Comparison of ENCODE assay signal across 22 cellular contexts in the genomic region with DNA sequence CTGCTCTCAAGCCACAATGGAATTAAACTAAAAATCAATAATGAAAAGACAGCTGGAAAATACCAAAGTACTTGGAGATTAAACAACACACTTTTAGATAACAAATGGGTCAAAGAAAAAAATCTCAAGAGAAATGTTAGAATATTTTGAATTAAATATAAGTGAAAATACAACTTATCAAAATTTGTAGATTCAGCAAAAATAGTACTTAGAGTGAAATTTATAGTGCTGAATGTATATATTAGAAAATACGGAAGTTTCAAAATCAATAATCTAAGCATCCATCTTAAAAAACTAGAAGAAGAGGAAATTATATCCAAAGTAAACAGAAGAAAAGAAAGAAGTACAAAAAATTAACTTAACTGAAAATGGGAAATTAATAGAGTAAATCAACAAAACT.
DNase-seq lines count a peak whose midpoint lies in the region; ATAC-seq, FAIRE-seq and TF ChIP-seq lines count a peak whose summit lies in the region.
"Had no signal": no experiment of that assay in that cellular context is flagged by ENCODE, and none has a peak within 500 bp of the region (broad histone marks: within the 10 kb centered on the region; RNA-seq: fewer than 3 reads in every experiment).

No MANE protein-coding gene starts in this region.

- H3K9me1 ChIP-seq in IMR-90 (ENCODE audit: insufficient read depth, low read length), result no peaks in the 10 kb centered on the region

- H3K4me3 ChIP-seq in A549, result no peak overlapping the region
- H3K4me3 ChIP-seq in IMR-90 (ENCODE audit: insufficient read depth, low read depth, low read length), result no peak overlapping the region
- H3K4me3 ChIP-seq in brain microvascular endothelial cell (ENCODE audit: low read depth, low read length), result no peak overlapping the region
- H3K4me3 ChIP-seq: BLaER1 treated with 17β-estradiol and CSF1 and Interleukin-3, amounts not matched to agents 10 nM and 100 nM had no signal

- no peaks in the 10 kb centered on the region for H3K4me1 Mint-ChIP-seq in activated CD8-positive, alpha-beta T cell treated with anti-CD3 and anti-CD28 coated beads, Interleukin-2, amount 10 ng/mL, durations not matched to agents 7 days and 5 days (ENCODE audit: low read depth)
- H3K4me1 Mint-ChIP-seq: B cell had no signal

- intact Hi-C loops in IMR-90 (cut with micrococcal nuclease), result no loop called here

- no peak overlapping the region for H3K4me2 ChIP-seq in A549
- H3K4me2 ChIP-seq in IMR-90 (ENCODE audit: low read depth, low read length), result no peak overlapping the region
- H3K4me2 ChIP-seq: BLaER1 treated with 17β-estradiol and CSF1 and Interleukin-3, amounts not matched to agents 10 nM and 100 nM had no signal

- no peak overlapping the region for H3K4ac ChIP-seq in IMR-90 (ENCODE audit: low read depth, low read length)

- H3K56ac ChIP-seq in IMR-90 (ENCODE audit: extremely low read depth, insufficient read depth, low read length), result no peak overlapping the region

- H4K8ac ChIP-seq in IMR-90 (ENCODE audit: low read depth in 2 of 2, low read length in 2 of 2), result no peak overlapping the region

- WGBS in A549 (ENCODE audit: missing lambda C conversion rate), result 64% methylated on average over 1 of the region's 1 CpG
- no CpG with 5 or more reads among the region's 1 CpG for WGBS in IMR-90 (ENCODE audit: extremely low coverage in 2 of 2, insufficient read length in 1 of 2), 2 experiments

- FAIRE-seq in A549 (lab: Jason Lieb, UNC) (no peak), frontal cortex (lab: Jason Lieb, UNC) (peak; percentile 40)
- FAIRE-seq: A204.1, D721Med, G401.6, GM12891, GM19239 had no signal

- POLR2A ChIA-PET in A549 (lab: Yijun Ruan, JAX) (no interaction called here), IMR-90 (lab: Charles Lee; ENCODE audit: unreplicated experiment) (no interaction called here)
- POLR2A ChIA-PET in activated CD8-positive, alpha-beta T cell treated with anti-CD3 and anti-CD28 coated beads, Interleukin-2, amount 10 ng/mL, durations not matched to agents 7 days and 5 days (lab: Charles Lee), result no interaction called here

- H3K27me3 Mint-ChIP-seq in activated CD8-positive, alpha-beta T cell treated with anti-CD3 and anti-CD28 coated beads, Interleukin-2, amount 10 ng/mL, durations not matched to agents 7 days and 5 days (ENCODE audit: low read depth), result no peaks in the 10 kb centered on the region
- H3K27me3 Mint-ChIP-seq: B cell; CD4-positive, alpha-beta T cell had no signal

- peaks cover 6% of the 10 kb centered on the region for H3K9me3 Mint-ChIP-seq in activated CD8-positive, alpha-beta T cell treated with anti-CD3 and anti-CD28 coated beads, Interleukin-2, amount 10 ng/mL, durations not matched to agents 7 days and 5 days (ENCODE audit: insufficient read depth)

- H3K9me3 ChIP-seq in A549, result no peaks in the 10 kb centered on the region
- H3K9me3 ChIP-seq in IMR-90 (ENCODE audit: control insufficient read depth, insufficient read depth, low read length), result no peaks in the 10 kb centered on the region
- H3K9me3 ChIP-seq: Caco-2 had no signal

- no peaks in the 10 kb centered on the region for H3K36me3 Mint-ChIP-seq in activated CD8-positive, alpha-beta T cell treated with anti-CD3 and anti-CD28 coated beads, Interleukin-2, amount 10 ng/mL, durations not matched to agents 7 days and 5 days (ENCODE audit: low read depth)
- H3K36me3 Mint-ChIP-seq: CD8-positive, alpha-beta T cell had no signal

- H3K23ac ChIP-seq in IMR-90 (ENCODE audit: low read depth, low read length), result no peak overlapping the region

- TF ChIP-seq EP300 in A549 (IDR thresholded peaks at IDR 0.05), result no peak

- no peak overlapping the region for H3K9ac ChIP-seq in IMR-90 (ENCODE audit: low read depth, low read length)
- H3K9ac ChIP-seq: BLaER1 treated with 17β-estradiol and CSF1 and Interleukin-3, amounts not matched to agents 10 nM and 100 nM had no signal

- dilution Hi-C loops in IMR-90 (cut with HindIII; ENCODE audit: low sequenced_read_pairs, unreplicated experiment), result no loop called here

- H3K27ac Mint-ChIP-seq in activated CD8-positive, alpha-beta T cell treated with anti-CD3 and anti-CD28 coated beads, Interleukin-2, amount 10 ng/mL, durations not matched to agents 7 days and 5 days, result no peak overlapping the region
- H3K27ac Mint-ChIP-seq: B cell; CD4-positive, alpha-beta T cell; CD8-positive, alpha-beta T cell had no signal

- TF ChIP-seq CTCF in A549 (IDR thresholded peaks at IDR 0.05) (no peak), IMR-90 (conservative IDR thresholded peaks at IDR 0.05; ENCODE audit: low read depth, low read length) (no peak), brain microvascular endothelial cell (IDR thresholded peaks at IDR 0.05; ENCODE audit: low read depth, low read length, missing control alignments) (no peak)

- no TSS peak for BruUV-seq in IMR-90 (replicated peaks; lab: Mats Ljungman, UMichigan)

- no peak for TF ChIP-seq RAD21 in A549 (conservative IDR thresholded peaks at IDR 0.05 in 1 of 2, IDR thresholded peaks at IDR 0.05 in 1 of 2)
- TF ChIP-seq RAD21 in IMR-90 (IDR thresholded peaks at IDR 0.05; ENCODE audit: low read length), result no peak

- no peak overlapping the region for H3K4me3 Mint-ChIP-seq in activated CD8-positive, alpha-beta T cell treated with anti-CD3 and anti-CD28 coated beads, Interleukin-2, amount 10 ng/mL, durations not matched to agents 7 days and 5 days
- H3K4me3 Mint-ChIP-seq: B cell; CD4-positive, alpha-beta T cell; CD8-positive, alpha-beta T cell had no signal

- H3K36me3 ChIP-seq in IMR-90 (ENCODE audit: control insufficient read depth, insufficient read depth, low read length), result no peaks in the 10 kb centered on the region
- no peaks in the 10 kb centered on the region for H3K36me3 ChIP-seq in brain microvascular endothelial cell (replicated peaks)
- H3K36me3 ChIP-seq: BLaER1 treated with 17β-estradiol and CSF1 and Interleukin-3, amounts not matched to agents 10 nM and 100 nM had no signal

- no peak overlapping the region for H2BK120ac ChIP-seq in IMR-90 (ENCODE audit: low read depth, low read length)

- TF ChIP-seq POLR2A in A549 (IDR thresholded peaks at IDR 0.05; ENCODE audit: low read length) (no peak), IMR-90 (IDR thresholded peaks at IDR 0.05; ENCODE audit: low read depth, low read length) (no peak)

- in situ Hi-C loops in IMR-90 (cut with MboI; ENCODE audit: low sequenced_read_pairs) (no loop called here), brain microvascular endothelial cell (cut with HindIII; ENCODE audit: low pct_ligation_motif_present, low sequenced_read_pairs) (no loop called here)

- H3K79me1 ChIP-seq in IMR-90 (ENCODE audit: low read depth in 1 of 2, low read length in 2 of 2), result no peaks in the 10 kb centered on the region

- no peak overlapping the region for H2BK15ac ChIP-seq in IMR-90 (ENCODE audit: low read depth, low read length)

- no peak overlapping the region for H3K18ac ChIP-seq in IMR-90 (ENCODE audit: low read depth, low read length)

- no peak overlapping the region for H3K27ac ChIP-seq in A549
- H3K27ac ChIP-seq in IMR-90 (ENCODE audit: insufficient read depth, low read length), result no peak overlapping the region
- no peak overlapping the region for H3K27ac ChIP-seq in brain microvascular endothelial cell
- H3K27ac ChIP-seq: BLaER1 treated with 17β-estradiol and CSF1 and Interleukin-3, amounts not matched to agents 10 nM and 100 nM; C4-2B had no signal

- no peaks in the 10 kb centered on the region for H3K4me1 ChIP-seq in A549
- peaks cover 2% of the 10 kb centered on the region; the same call in 1 of the 2 replicates for H3K4me1 ChIP-seq in IMR-90 (ENCODE audit: control insufficient read depth, insufficient read depth, low read length)
- H3K4me1 ChIP-seq: BLaER1 treated with 17β-estradiol and CSF1 and Interleukin-3, amounts not matched to agents 10 nM and 100 nM; Caco-2 had no signal

- H2AK5ac ChIP-seq in IMR-90 (ENCODE audit: low read depth, low read length), result no peak overlapping the region

- ATAC-seq in A549 (no peak), IMR-90 (ENCODE audit: low read depth) (no peak)
- ATAC-seq in activated CD8-positive, alpha-beta T cell treated with anti-CD3 and anti-CD28 coated beads, Interleukin-2, amount 10 ng/mL, durations not matched to agents 7 days and 5 days, result no peak
- ATAC-seq: CD8-positive, alpha-beta T cell had no signal

- H4K91ac ChIP-seq in IMR-90 (ENCODE audit: insufficient read depth, low read depth, low read length), result no peak overlapping the region

- H2AFZ ChIP-seq in IMR-90 (replicated peaks; ENCODE audit: low read length, poor library complexity), result no peak overlapping the region

- no peak overlapping the region for H2BK20ac ChIP-seq in IMR-90 (ENCODE audit: low read depth, low read length)

- no peaks in the 10 kb centered on the region for H4K20me1 ChIP-seq in IMR-90 (ENCODE audit: insufficient read depth, low read length)
- H4K20me1 ChIP-seq: BLaER1 treated with 17β-estradiol and CSF1 and Interleukin-3, amounts not matched to agents 10 nM and 100 nM had no signal

- H3K14ac ChIP-seq in IMR-90 (replicated peaks; ENCODE audit: low read depth, low read length), result no peak overlapping the region

- CTCF ChIA-PET in A549 (lab: Yijun Ruan, JAX), result no interaction called here
- CTCF ChIA-PET in IMR-90 (lab: Yijun Ruan, JAX), result no interaction called here
- CTCF ChIA-PET in activated CD8-positive, alpha-beta T cell treated with anti-CD3 and anti-CD28 coated beads, Interleukin-2, amount 10 ng/mL, durations not matched to agents 7 days and 5 days (lab: Charles Lee), result no interaction called here

- DNase-seq in A549 (ENCODE audit: low read depth in 1 of 2, low spot score in 1 of 2) (no peak), IMR-90 (no peak), frontal cortex (ENCODE audit: low spot score in 2 of 2) (no peak), T-helper 9 cell (no peak), brain microvascular endothelial cell (no peak)
- no peak for DNase-seq in activated CD8-positive, alpha-beta T cell treated with anti-CD3 and anti-CD28 coated beads, Interleukin-2, amount 10 ng/mL, durations not matched to agents 7 days and 5 days
- DNase-seq: 8988T; AML-193; Caco-2; Calu3; CD4-positive, alpha-beta T cell; CD8-positive, alpha-beta T cell; DMS79 treated with DMSO at 0.1 percent for 48 hours; GF-D8 had no signal

- H3K27me3 ChIP-seq in IMR-90 (ENCODE audit: control insufficient read depth, insufficient read depth, low read length) (no peaks in the 10 kb centered on the region), brain microvascular endothelial cell (replicated peaks) (no peaks in the 10 kb centered on the region)
- H3K27me3 ChIP-seq: BLaER1 treated with 17β-estradiol and CSF1 and Interleukin-3, amounts not matched to agents 10 nM and 100 nM had no signal

- no peak overlapping the region for H4K5ac ChIP-seq in IMR-90 (ENCODE audit: low read depth, low read length)

- H2AK9ac ChIP-seq in IMR-90 (replicated peaks; ENCODE audit: low read depth, low read length, poor library complexity), result no peak overlapping the region

- H2BK5ac ChIP-seq in IMR-90 (ENCODE audit: low read depth, low read length, poor library complexity, severe bottlenecking), result no peak overlapping the region

TF ChIP-seq in A549, 52 proteins besides CTCF, POLR2A, EP300 and RAD21:
- no peak for TF ChIP-seq POLR2AphosphoS2 (conservative IDR thresholded peaks at IDR 0.05; ENCODE audit: low read length)
- peak; percentile 50 for TF ChIP-seq MAFK (IDR thresholded peaks at IDR 0.05; ENCODE audit: partially characterized antibody)
TF ChIP-seq in A549: peak in this region for 1.
